2 cellular contexts compared by ENCODE assay signal in the genomic region with DNA sequence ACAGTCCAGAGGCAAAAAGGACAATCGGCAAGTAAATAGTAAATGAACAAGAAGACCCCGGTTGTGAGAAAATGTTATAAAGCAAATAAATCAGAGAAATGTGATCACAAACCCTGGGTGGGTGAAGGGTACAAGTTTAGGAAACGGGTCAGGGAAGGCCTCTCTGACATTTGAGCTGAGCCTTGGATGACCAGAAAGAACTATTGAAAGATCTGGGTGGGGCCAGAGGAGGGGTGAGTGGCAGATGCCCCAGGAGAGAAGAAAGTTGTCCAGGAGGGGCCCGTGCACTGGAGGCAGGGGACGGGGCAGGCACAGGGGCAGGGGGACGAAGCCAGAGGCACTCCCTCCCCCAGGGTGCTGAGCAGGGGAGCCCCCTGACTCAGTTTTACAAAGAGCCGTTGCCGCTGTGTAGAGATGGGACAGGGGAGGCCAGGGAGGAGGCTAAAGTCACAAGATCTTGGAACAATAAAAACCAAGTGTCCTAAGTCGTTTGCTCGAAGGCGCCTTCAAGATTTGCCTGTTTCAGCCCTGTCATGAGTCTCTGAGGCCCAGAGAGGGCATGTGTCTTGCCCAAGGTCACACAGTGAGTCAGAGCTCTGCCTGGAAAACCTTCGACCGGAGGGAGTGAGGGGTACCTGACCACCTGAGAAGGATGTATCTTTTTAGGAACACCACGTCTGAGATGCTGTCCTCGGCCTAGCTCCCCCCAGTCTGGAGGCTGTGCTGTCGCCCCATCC.
TF ChIP-seq lines count a peak whose summit lies in the region.

No MANE protein-coding gene starts in this region.

TF ChIP-seq in IMR-90, 13 proteins besides CTCF, POLR2A, EP300 and RAD21:
- TF ChIP-seq USF2 (IDR thresholded peaks at IDR 0.05; ENCODE audit: low read depth, low read length), result no peak
- no peak for TF ChIP-seq RFX5 (IDR thresholded peaks at IDR 0.05; ENCODE audit: low read depth, low read length)
- no peak for TF ChIP-seq FOS (IDR thresholded peaks at IDR 0.05; ENCODE audit: low read depth, low read length)
- no peak for TF ChIP-seq MAZ (IDR thresholded peaks at IDR 0.05; ENCODE audit: borderline replicate concordance, low read depth, low read length)
- no peak for TF ChIP-seq BHLHE40 (IDR thresholded peaks at IDR 0.05; ENCODE audit: low read depth, low read length)

TF ChIP-seq in H1, 55 proteins besides CTCF, POLR2A, EP300 and RAD21:
- TF ChIP-seq EGR1 (IDR thresholded peaks at IDR 0.05; ENCODE audit: borderline replicate concordance, low read depth, low read length) (no peak), ZNF274 (IDR thresholded peaks at IDR 0.05; ENCODE audit: borderline replicate concordance, extremely low read depth, low read length) (no peak), EZH2 (IDR thresholded peaks at IDR 0.05; ENCODE audit: low read depth, low read length, severe bottlenecking) (no peak), KDM1A (IDR thresholded peaks at IDR 0.05; ENCODE audit: borderline replicate concordance, low read length) (peak; percentile 36; the same call in 1 of the 2 replicates), SIX5 (IDR thresholded peaks at IDR 0.05; ENCODE audit: low read depth, low read length) (no peak), CREB1 (IDR thresholded peaks at IDR 0.05) (no peak), CBX8 (IDR thresholded peaks at IDR 0.05; ENCODE audit: borderline replicate concordance, low read depth, low read length) (no peak)
- TF ChIP-seq, protein P1, sequence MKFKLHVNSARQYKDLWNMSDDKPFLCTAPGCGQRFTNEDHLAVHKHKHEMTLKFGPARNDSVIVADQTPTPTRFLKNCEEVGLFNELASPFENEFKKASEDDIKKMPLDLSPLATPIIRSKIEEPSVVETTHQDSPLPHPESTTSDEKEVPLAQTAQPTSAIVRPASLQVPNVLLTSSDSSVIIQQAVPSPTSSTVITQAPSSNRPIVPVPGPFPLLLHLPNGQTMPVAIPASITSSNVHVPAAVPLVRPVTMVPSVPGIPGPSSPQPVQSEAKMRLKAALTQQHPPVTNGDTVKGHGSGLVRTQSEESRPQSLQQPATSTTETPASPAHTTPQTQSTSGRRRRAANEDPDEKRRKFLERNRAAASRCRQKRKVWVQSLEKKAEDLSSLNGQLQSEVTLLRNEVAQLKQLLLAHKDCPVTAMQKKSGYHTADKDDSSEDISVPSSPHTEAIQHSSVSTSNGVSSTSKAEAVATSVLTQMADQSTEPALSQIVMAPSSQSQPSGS (IDR thresholded peaks at IDR 0.05; ENCODE audit: low read length), result no peak
